Comparison of ENCODE assay signal across 6 cellular contexts in genomic region chr15:90264649-90265048, GRCh38. TPM values are rescaled to one million over a fixed set of nuclear protein-coding genes. Genes with fewer than 3 reads are reported as not detected.
DNase-seq lines count a peak whose midpoint lies in the region; ATAC-seq and TF ChIP-seq lines count a peak whose summit lies in the region.

No MANE protein-coding gene starts in this region.

- peaks cover 10 to 32% of the 10 kb centered on the region in 2 donors for H3K36me3 Mint-ChIP-seq in CD4-positive, alpha-beta memory T cell
- H3K36me3 Mint-ChIP-seq in stimulated activated memory B cell treated with anti-CD40 and anti-IgM and Interleukin-4, amounts not matched to agents 10 μg/mL and 1 μg/mL and 100 μg/mL, for 72 hours, result peaks cover 23% of the 10 kb centered on the region

- ATAC-seq in SK-N-SH treated with all-trans-retinoic acid at 6 μM for 48 hours, result peak; percentile 5
- ATAC-seq in stimulated activated memory B cell treated with anti-CD40 and anti-IgM and Interleukin-4, amounts not matched to agents 10 μg/mL and 1 μg/mL and 100 μg/mL, for 72 hours, result no peak

- no peaks in the 10 kb centered on the region for H3K27me3 Mint-ChIP-seq in CD4-positive, alpha-beta memory T cell
- H3K27me3 Mint-ChIP-seq in stimulated activated memory B cell treated with anti-CD40 and anti-IgM and Interleukin-4, amounts not matched to agents 10 μg/mL and 1 μg/mL and 100 μg/mL, for 72 hours, result no peaks in the 10 kb centered on the region

- intact Hi-C loops in CD4-positive, alpha-beta memory T cell (cut with micrococcal nuclease), result loop anchor here (1.0 kb wide), 2 partner anchors 30 to 63 kb away; partner anchors contain the start of genes GDPGP1 and SEMA4B

- CTCF ChIA-PET in CD4-positive, alpha-beta memory T cell (lab: Charles Lee; ENCODE audit: partially characterized antibody), result no interaction called here

- POLR2A ChIA-PET in CD4-positive, alpha-beta memory T cell (lab: Charles Lee; ENCODE audit: partially characterized antibody), result interaction anchor here (4.5 kb wide), 1 partner anchor 32 kb away, joined by 150 read pairs; the partner anchor contains the start of genes CIB1 and GDPGP1

- DNase-seq in CD4-positive, alpha-beta memory T cell, result peak in 3 of 5 donors; percentile 10 to 58 (median 12)
- DNase-seq in fibroblast of mammary gland (ENCODE audit: low read depth) (no peak), foreskin melanocyte (no peak), NCI-H2171 (lab: John Stamatoyannopoulos, UW) (no peak)

- H3K27ac Mint-ChIP-seq in CD4-positive, alpha-beta memory T cell, result peak overlapping the region; percentile 98 to 100 (median 99)
- peak overlapping the region; percentile 93 for H3K27ac Mint-ChIP-seq in stimulated activated memory B cell treated with anti-CD40 and anti-IgM and Interleukin-4, amounts not matched to agents 10 μg/mL and 1 μg/mL and 100 μg/mL, for 72 hours

- no peaks in the 10 kb centered on the region for H3K27me3 ChIP-seq in CD4-positive, alpha-beta memory T cell (ENCODE audit: insufficient read depth, low read length)

- H3K9me3 ChIP-seq in CD4-positive, alpha-beta memory T cell (ENCODE audit: control insufficient read depth in 1 of 2, low read length in 2 of 2), result no peaks in the 10 kb centered on the region

- peak overlapping the region; percentile 93 to 99 (median 98) for H3K4me3 Mint-ChIP-seq in CD4-positive, alpha-beta memory T cell
- H3K4me3 Mint-ChIP-seq in stimulated activated memory B cell treated with anti-CD40 and anti-IgM and Interleukin-4, amounts not matched to agents 10 μg/mL and 1 μg/mL and 100 μg/mL, for 72 hours, result peak overlapping the region; percentile 93

- H3K4me1 ChIP-seq in CD4-positive, alpha-beta memory T cell (ENCODE audit: insufficient read depth, low read length), result peaks cover 36% of the 10 kb centered on the region

- peak overlapping the region; percentile 95 for H3K27ac ChIP-seq in CD4-positive, alpha-beta memory T cell (ENCODE audit: low read depth, low read length)

- no peaks in the 10 kb centered on the region for H3K9me3 Mint-ChIP-seq in CD4-positive, alpha-beta memory T cell
- no peaks in the 10 kb centered on the region for H3K9me3 Mint-ChIP-seq in stimulated activated memory B cell treated with anti-CD40 and anti-IgM and Interleukin-4, amounts not matched to agents 10 μg/mL and 1 μg/mL and 100 μg/mL, for 72 hours

- TF ChIP-seq CTCF in fibroblast of mammary gland (conservative IDR thresholded peaks at IDR 0.05; ENCODE audit: control insufficient read depth, insufficient read depth, low read depth, low read length), result no peak

- H3K4me3 ChIP-seq in CD4-positive, alpha-beta memory T cell (ENCODE audit: low read length in 2 of 2), result peak overlapping the region; percentile 66 to 97
- H3K4me3 ChIP-seq in fibroblast of mammary gland (ENCODE audit: control insufficient read depth, low read depth, low read length), result peak overlapping the region; percentile 92

- H3K36me3 ChIP-seq in CD4-positive, alpha-beta memory T cell (ENCODE audit: insufficient read depth, low read length), result peaks cover 7% of the 10 kb centered on the region

- peaks cover 19 to 54% (median 34%) of the 10 kb centered on the region in 4 donors for H3K4me1 Mint-ChIP-seq in CD4-positive, alpha-beta memory T cell
- peaks cover 49% of the 10 kb centered on the region for H3K4me1 Mint-ChIP-seq in stimulated activated memory B cell treated with anti-CD40 and anti-IgM and Interleukin-4, amounts not matched to agents 10 μg/mL and 1 μg/mL and 100 μg/mL, for 72 hours

TF ChIP-seq in SK-N-SH treated with all-trans-retinoic acid at 6 μM for 48 hours, 23 proteins besides CTCF, POLR2A, EP300 and RAD21 (continues in another document):
- TF ChIP-seq SNAI2 (CRISPR knock-in tag; IDR thresholded peaks at IDR 0.05), result no peak
- TF ChIP-seq ZFP3 (CRISPR knock-in tag; IDR thresholded peaks at IDR 0.05), result no peak
- no peak for TF ChIP-seq CREB5 (CRISPR knock-in tag; IDR thresholded peaks at IDR 0.05; ENCODE audit: low read depth)
- no peak for TF ChIP-seq ZC3H10 (CRISPR knock-in tag; IDR thresholded peaks at IDR 0.05)
- no peak for TF ChIP-seq ESRRG (CRISPR knock-in tag; IDR thresholded peaks at IDR 0.05)
- TF ChIP-seq, protein P1, sequence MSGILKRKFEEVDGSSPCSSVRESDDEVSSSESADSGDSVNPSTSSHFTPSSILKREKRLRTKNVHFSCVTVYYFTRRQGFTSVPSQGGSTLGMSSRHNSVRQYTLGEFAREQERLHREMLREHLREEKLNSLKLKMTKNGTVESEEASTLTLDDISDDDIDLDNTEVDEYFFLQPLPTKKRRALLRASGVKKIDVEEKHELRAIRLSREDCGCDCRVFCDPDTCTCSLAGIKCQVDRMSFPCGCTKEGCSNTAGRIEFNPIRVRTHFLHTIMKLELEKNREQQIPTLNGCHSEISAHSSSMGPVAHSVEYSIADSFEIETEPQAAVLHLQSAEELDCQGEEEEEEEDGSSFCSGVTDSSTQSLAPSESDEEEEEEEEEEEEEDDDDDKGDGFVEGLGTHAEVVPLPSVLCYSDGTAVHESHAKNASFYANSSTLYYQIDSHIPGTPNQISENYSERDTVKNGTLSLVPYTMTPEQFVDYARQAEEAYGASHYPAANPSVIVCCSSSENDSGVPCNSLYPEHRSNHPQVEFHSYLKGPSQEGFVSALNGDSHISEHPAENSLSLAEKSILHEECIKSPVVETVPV (CRISPR knock-in tag; IDR thresholded peaks at IDR 0.05), result no peak
- no peak for TF ChIP-seq PATZ1 (CRISPR knock-in tag; IDR thresholded peaks at IDR 0.05; ENCODE audit: borderline replicate concordance)
- no peak for TF ChIP-seq ARNTL (CRISPR knock-in tag; IDR thresholded peaks at IDR 0.05; ENCODE audit: borderline replicate concordance, low read depth)
- no peak for TF ChIP-seq ZNF70 (CRISPR knock-in tag; IDR thresholded peaks at IDR 0.05)
- no peak for TF ChIP-seq POU6F1 (CRISPR knock-in tag; IDR thresholded peaks at IDR 0.05; ENCODE audit: borderline replicate concordance, low read depth)
- TF ChIP-seq BACH2 (CRISPR knock-in tag; IDR thresholded peaks at IDR 0.05; ENCODE audit: borderline replicate concordance), result no peak
- TF ChIP-seq GLIS3 (CRISPR knock-in tag; IDR thresholded peaks at IDR 0.05), result no peak
- TF ChIP-seq RARB (CRISPR knock-in tag; IDR thresholded peaks at IDR 0.05), result no peak
- no peak for TF ChIP-seq OSR1 (CRISPR knock-in tag; IDR thresholded peaks at IDR 0.05)

RNA-seq across cellular contexts. Expression of gene NGRN, which starts 0.8 kb away (rescaled TPM):
- total RNA-seq in CD4-positive, alpha-beta memory T cell, result 10 to 100 TPM; 53.7 to 59.2 TPM
- polyA plus RNA-seq in CD4-positive, alpha-beta memory T cell, result 10 to 100 TPM; 42.6 to 45.1 TPM

RNA-seq across cellular contexts. Expression of gene TTLL13, which starts 15.3 kb away (rescaled TPM):
- 1 to 10 TPM; 1.1 to 1.4 TPM for total RNA-seq in CD4-positive, alpha-beta memory T cell
- polyA plus RNA-seq in CD4-positive, alpha-beta memory T cell, result not detected

RNA-seq across cellular contexts. Expression of gene GDPGP1, which starts 30.6 kb away (rescaled TPM):
- 10 to 100 TPM; 10.1 to 15.0 TPM for total RNA-seq in CD4-positive, alpha-beta memory T cell
- 1 to 10 TPM in 1 of 2 donors, under 1 TPM in 1; 0.58 to 2.0 TPM for polyA plus RNA-seq in CD4-positive, alpha-beta memory T cell

RNA-seq across cellular contexts. Expression of gene CIB1, which starts 30.9 kb away (rescaled TPM):
- total RNA-seq in CD4-positive, alpha-beta memory T cell, result 10 to 100 TPM; 95.2 to 98.2 TPM
- 100 to 1,000 TPM; 259 to 345 TPM for polyA plus RNA-seq in CD4-positive, alpha-beta memory T cell

Comparison
In these comparisons a context has a peak if more than half of its experiments do, and no peak if none do; other contexts are left out.
1. DNase-seq: peak in CD4-positive, alpha-beta memory T cell (3 of 5); none in fibroblast of mammary gland (single experiment), foreskin melanocyte (single experiment) and NCI-H2171 (single experiment).